ENCODE assay signal across 2 cellular contexts in the genomic region with DNA sequence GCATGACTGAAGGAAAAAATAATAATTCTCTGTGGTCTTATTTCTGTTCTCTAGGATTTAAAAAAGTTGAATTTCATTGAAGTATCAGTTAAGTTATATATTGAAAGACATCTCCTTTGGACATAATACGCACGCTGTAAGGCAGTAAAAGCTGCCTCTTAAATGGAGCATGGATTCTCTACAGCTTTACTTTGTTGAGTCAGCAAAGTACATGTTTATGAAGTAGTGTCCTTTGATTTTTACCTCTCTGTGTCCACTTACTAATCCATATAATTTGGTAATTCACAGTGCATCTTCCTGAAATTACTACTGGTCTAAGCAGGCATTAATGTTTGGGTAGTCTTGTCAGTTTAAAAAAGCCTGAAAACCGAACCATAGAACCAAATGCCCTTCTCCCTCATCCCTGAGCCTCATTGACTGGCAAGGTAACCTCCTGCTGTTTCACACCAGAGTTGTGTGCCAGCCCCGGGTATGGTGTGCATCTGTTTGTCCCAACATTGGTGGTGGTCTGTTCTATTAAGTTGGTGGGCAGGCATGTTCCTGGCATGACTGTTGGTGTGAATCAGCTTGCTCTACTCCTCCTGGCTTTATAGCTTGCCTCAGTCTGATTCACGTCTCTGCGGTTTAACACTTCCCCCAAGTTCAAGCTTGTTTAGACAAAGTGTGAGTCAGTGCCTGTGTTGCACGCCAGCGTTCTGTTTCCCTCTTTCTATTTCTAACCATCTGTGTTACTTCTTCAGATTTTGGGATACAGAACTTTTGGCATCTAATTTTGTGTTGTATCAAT.
TF ChIP-seq lines count a peak whose summit lies in the region.

No MANE protein-coding gene starts in this region.

TF ChIP-seq in HCT116, 20 proteins besides CTCF, POLR2A, EP300 and RAD21 (continued from another document):
- no peak for TF ChIP-seq REST (IDR thresholded peaks at IDR 0.05; ENCODE audit: low read depth)
- TF ChIP-seq EZH2phosphoT487 (IDR thresholded peaks at IDR 0.05; ENCODE audit: borderline replicate concordance): no peak
- peak; percentile 89 for TF ChIP-seq CEBPB (IDR thresholded peaks at IDR 0.05; ENCODE audit: low read depth)
- peak; percentile 73 for TF ChIP-seq ZBTB33 (IDR thresholded peaks at IDR 0.05; ENCODE audit: extremely low read depth, insufficient replicate concordance, low read length)
- TF ChIP-seq, protein P1, sequence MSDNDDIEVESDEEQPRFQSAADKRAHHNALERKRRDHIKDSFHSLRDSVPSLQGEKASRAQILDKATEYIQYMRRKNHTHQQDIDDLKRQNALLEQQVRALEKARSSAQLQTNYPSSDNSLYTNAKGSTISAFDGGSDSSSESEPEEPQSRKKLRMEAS (IDR thresholded peaks at IDR 0.05): peak; percentile 83
- TF ChIP-seq FOSL1 (IDR thresholded peaks at IDR 0.05; ENCODE audit: low read depth): peak; percentile 99
- TF ChIP-seq POLR2AphosphoS5 (IDR thresholded peaks at IDR 0.05; ENCODE audit: low read depth, low read length): peak; percentile 72
- TF ChIP-seq TCF7L2 (IDR thresholded peaks at IDR 0.05; ENCODE audit: borderline replicate concordance, extremely low read depth, insufficient read depth, insufficient read length): no peak
- TF ChIP-seq ZFX (IDR thresholded peaks at IDR 0.05): no peak
- peak; percentile 96 for TF ChIP-seq SIN3A (IDR thresholded peaks at IDR 0.05; ENCODE audit: low read depth)
- no peak for TF ChIP-seq EGR1 (IDR thresholded peaks at IDR 0.05; ENCODE audit: low read depth)
- TF ChIP-seq SP1 (IDR thresholded peaks at IDR 0.05; ENCODE audit: low read depth): peak; percentile 98
- no peak for TF ChIP-seq ELF1 (IDR thresholded peaks at IDR 0.05; ENCODE audit: borderline replicate concordance, low read depth)
- peak; percentile 95 for TF ChIP-seq CBX3 (IDR thresholded peaks at IDR 0.05; ENCODE audit: low read depth)
- TF ChIP-seq EZH2 (IDR thresholded peaks at IDR 0.05): no peak
- no peak; the same call in 1 of the 2 replicates for TF ChIP-seq ATF3 (IDR thresholded peaks at IDR 0.05)

TF ChIP-seq in SK-N-SH treated with all-trans-retinoic acid at 6 μM for 48 hours, 23 proteins besides CTCF, POLR2A, EP300 and RAD21 (continued from another document):
- TF ChIP-seq, protein P2, sequence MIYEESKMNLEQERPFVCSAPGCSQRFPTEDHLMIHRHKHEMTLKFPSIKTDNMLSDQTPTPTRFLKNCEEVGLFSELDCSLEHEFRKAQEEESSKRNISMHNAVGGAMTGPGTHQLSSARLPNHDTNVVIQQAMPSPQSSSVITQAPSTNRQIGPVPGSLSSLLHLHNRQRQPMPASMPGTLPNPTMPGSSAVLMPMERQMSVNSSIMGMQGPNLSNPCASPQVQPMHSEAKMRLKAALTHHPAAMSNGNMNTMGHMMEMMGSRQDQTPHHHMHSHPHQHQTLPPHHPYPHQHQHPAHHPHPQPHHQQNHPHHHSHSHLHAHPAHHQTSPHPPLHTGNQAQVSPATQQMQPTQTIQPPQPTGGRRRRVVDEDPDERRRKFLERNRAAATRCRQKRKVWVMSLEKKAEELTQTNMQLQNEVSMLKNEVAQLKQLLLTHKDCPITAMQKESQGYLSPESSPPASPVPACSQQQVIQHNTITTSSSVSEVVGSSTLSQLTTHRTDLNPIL (CRISPR knock-in tag; IDR thresholded peaks at IDR 0.05; ENCODE audit: low read depth): no peak
- TF ChIP-seq PATZ1 (CRISPR knock-in tag; IDR thresholded peaks at IDR 0.05; ENCODE audit: borderline replicate concordance) (no peak), ZNF8 (CRISPR knock-in tag; IDR thresholded peaks at IDR 0.05) (no peak), TCF4 (CRISPR knock-in tag; IDR thresholded peaks at IDR 0.05; ENCODE audit: borderline replicate concordance) (no peak), ISL1 (CRISPR knock-in tag; IDR thresholded peaks at IDR 0.05) (no peak), RARB (CRISPR knock-in tag; IDR thresholded peaks at IDR 0.05) (no peak), PPARA (CRISPR knock-in tag; IDR thresholded peaks at IDR 0.05; ENCODE audit: borderline replicate concordance) (no peak)
- TF ChIP-seq, protein P3, sequence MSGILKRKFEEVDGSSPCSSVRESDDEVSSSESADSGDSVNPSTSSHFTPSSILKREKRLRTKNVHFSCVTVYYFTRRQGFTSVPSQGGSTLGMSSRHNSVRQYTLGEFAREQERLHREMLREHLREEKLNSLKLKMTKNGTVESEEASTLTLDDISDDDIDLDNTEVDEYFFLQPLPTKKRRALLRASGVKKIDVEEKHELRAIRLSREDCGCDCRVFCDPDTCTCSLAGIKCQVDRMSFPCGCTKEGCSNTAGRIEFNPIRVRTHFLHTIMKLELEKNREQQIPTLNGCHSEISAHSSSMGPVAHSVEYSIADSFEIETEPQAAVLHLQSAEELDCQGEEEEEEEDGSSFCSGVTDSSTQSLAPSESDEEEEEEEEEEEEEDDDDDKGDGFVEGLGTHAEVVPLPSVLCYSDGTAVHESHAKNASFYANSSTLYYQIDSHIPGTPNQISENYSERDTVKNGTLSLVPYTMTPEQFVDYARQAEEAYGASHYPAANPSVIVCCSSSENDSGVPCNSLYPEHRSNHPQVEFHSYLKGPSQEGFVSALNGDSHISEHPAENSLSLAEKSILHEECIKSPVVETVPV (CRISPR knock-in tag; IDR thresholded peaks at IDR 0.05): no peak
